Comparison of ENCODE assay signal across 23 cellular contexts in genomic region chr9:95038666-95039065, GRCh38.
A peak's percentile ranks its signal among the peaks of the same experiment; 100 is the strongest.
DNase-seq lines count a peak whose midpoint lies in the region; ATAC-seq and TF ChIP-seq lines count a peak whose summit lies in the region.
"Had no signal": no experiment of that assay in that cellular context is flagged by ENCODE, and none has a peak within 500 bp of the region (broad histone marks: within the 10 kb centered on the region; RNA-seq: fewer than 3 reads in every experiment).

No MANE protein-coding gene starts in this region.

- no peaks in the 10 kb centered on the region for H3K9me2 ChIP-seq in MM.1S (replicated peaks; ENCODE audit: insufficient read depth, low read length)

- H3K9me3 ChIP-seq in MM.1S (replicated peaks; ENCODE audit: insufficient read depth, low read length) = no peaks in the 10 kb centered on the region
- H3K9me3 ChIP-seq in smooth muscle cell (replicated peaks; ENCODE audit: low read depth) = no peaks in the 10 kb centered on the region
- H3K9me3 ChIP-seq: testis had no signal

- H3K18ac ChIP-seq in mesendoderm (ENCODE audit: low read length) = no peak overlapping the region

- H3K4me1 ChIP-seq in MM.1S (ENCODE audit: low read length) (peaks cover 14% of the 10 kb centered on the region), mesendoderm (ENCODE audit: control insufficient read depth, low read depth, low read length) (no peaks in the 10 kb centered on the region), smooth muscle cell (ENCODE audit: low read depth) (no peaks in the 10 kb centered on the region)
- H3K4me1 ChIP-seq: testis had no signal

- H3K27me3 ChIP-seq in MM.1S (replicated peaks; ENCODE audit: insufficient read depth, low read length) (no peaks in the 10 kb centered on the region), mesendoderm (ENCODE audit: insufficient read depth, low read length, poor library complexity) (no peaks in the 10 kb centered on the region), smooth muscle cell (ENCODE audit: low read depth) (no peaks in the 10 kb centered on the region)
- H3K27me3 ChIP-seq: testis had no signal

- H4K8ac ChIP-seq in mesendoderm (ENCODE audit: low read depth, low read length) = no peak overlapping the region

- H3K4ac ChIP-seq in mesendoderm (ENCODE audit: low read depth, low read length) = no peak overlapping the region

- H2AFZ ChIP-seq in MM.1S (ENCODE audit: low read length) = no peak overlapping the region
- H2AFZ ChIP-seq in smooth muscle cell (ENCODE audit: low read depth) = no peak overlapping the region

- H3K9ac ChIP-seq in MM.1S (ENCODE audit: low read length) (no peak overlapping the region), mesendoderm (ENCODE audit: low read length) (no peak overlapping the region), smooth muscle cell (ENCODE audit: low read depth) (peak overlapping the region; percentile 45)

- no peak overlapping the region for H2BK120ac ChIP-seq in mesendoderm (ENCODE audit: low read depth, low read length)

- no peak for ATAC-seq in GM18867 (IDR thresholded peaks at IDR 0.05; ENCODE audit: unreplicated experiment)

- no peak overlapping the region for H3K56ac ChIP-seq in mesendoderm (ENCODE audit: low read length)

- no peak overlapping the region for H2AK5ac ChIP-seq in mesendoderm (ENCODE audit: low read length)

- H3K79me2 ChIP-seq in MM.1S (ENCODE audit: low read length) = no peaks in the 10 kb centered on the region
- H3K79me2 ChIP-seq in mesendoderm (ENCODE audit: control insufficient read depth, insufficient read depth, low read length) = no peaks in the 10 kb centered on the region
- H3K79me2 ChIP-seq in smooth muscle cell (ENCODE audit: low read depth) = peaks cover 98% of the 10 kb centered on the region

- WGBS in mesendoderm (ENCODE audit: extremely low coverage, insufficient coverage, low lambda C conversion rate) = no CpG with 5 or more reads among the region's 9 CpGs
- WGBS in smooth muscle cell (ENCODE audit: low lambda C conversion rate) = 91% methylated on average over 9 of the region's 9 CpGs

- DNase-seq in MM.1S (no peak), mesendoderm (no peak), smooth muscle cell (lab: John Stamatoyannopoulos, UW; ENCODE audit: unreplicated experiment) (no peak), NK-92 (lab: John Stamatoyannopoulos, UW; ENCODE audit: unreplicated experiment) (no peak), superior temporal gyrus (ENCODE audit: extremely low spot score) (no peak), DMS 273 (lab: John Stamatoyannopoulos, UW; ENCODE audit: unreplicated experiment) (no peak)
- DNase-seq: activated CD4-positive, alpha-beta T cell treated with anti-CD3 and anti-CD28 coated beads, Interleukin-2, amount 50 U/mL, for 48 hours; activated CD4-positive, CD25-positive, alpha-beta regulatory T cell; activated CD8-positive, alpha-beta memory T cell treated with anti-CD3 and anti-CD28 coated beads, Interleukin-2, amount 50 U/mL, for 4 hours; activated naive CD4-positive, alpha-beta T cell treated with anti-CD3 and anti-CD28 coated beads, Interleukin-2, amount 50 U/mL, for 16 hours; caudate nucleus; dermis blood vessel endothelial cell; DMS 273 treated with DMSO at 0.1 percent for 48 hours; head of caudate nucleus; left colon; midbrain; NCI-H2081 treated with DMSO at 0.1 percent for 48 hours; NCI-H446; stimulated activated CD4-positive, alpha-beta T cell treated with anti-CD3 and anti-CD28 coated beads, Interleukin-2, amount 100 ng/mL, for 24 hours; T1000; testis had no signal

- H3F3A ChIP-seq in MM.1S (ENCODE audit: insufficient read depth, low read length) (no peaks in the 10 kb centered on the region; the same call in none of the 2 replicates), smooth muscle cell (ENCODE audit: low read depth) (peaks cover 17% of the 10 kb centered on the region)

- no peak overlapping the region for H2BK15ac ChIP-seq in mesendoderm (replicated peaks; ENCODE audit: low read depth)

- H4K20me1 ChIP-seq in MM.1S (ENCODE audit: insufficient read depth, low read length) (no peaks in the 10 kb centered on the region), smooth muscle cell (ENCODE audit: low read depth) (peaks cover 81% of the 10 kb centered on the region)

- H3K4me2 ChIP-seq in MM.1S (ENCODE audit: low read depth, low read length) = peak overlapping the region; percentile 8; the same call in 1 of the 2 replicates
- H3K4me2 ChIP-seq in mesendoderm (ENCODE audit: low read length) = no peak overlapping the region
- H3K4me2 ChIP-seq in smooth muscle cell = no peak overlapping the region

- H3K79me1 ChIP-seq in mesendoderm (ENCODE audit: low read length) = no peaks in the 10 kb centered on the region

- peak overlapping the region; percentile 73; the same call in 1 of the 2 replicates for H3K27ac ChIP-seq in MM.1S (ENCODE audit: low read length)
- peak overlapping the region; percentile 20 for H3K27ac ChIP-seq in cingulate gyrus (ENCODE audit: low read depth, low read length)
- no peak overlapping the region for H3K27ac ChIP-seq in mesendoderm (ENCODE audit: low read depth, low read length)
- peak overlapping the region; percentile 91 for H3K27ac ChIP-seq in smooth muscle cell (ENCODE audit: low read depth)
- H3K27ac ChIP-seq: testis had no signal

- H3K4me3 ChIP-seq in MM.1S (ENCODE audit: low read length) (no peak overlapping the region), mesendoderm (ENCODE audit: low read length) (no peak overlapping the region), smooth muscle cell (no peak overlapping the region)
- H3K4me3 ChIP-seq: testis had no signal

- no peak overlapping the region for H4K5ac ChIP-seq in mesendoderm (ENCODE audit: low read length)

- no peak for TF ChIP-seq CTCF in MM.1S (IDR thresholded peaks at IDR 0.05; ENCODE audit: low read length)
- no peak for TF ChIP-seq CTCF in smooth muscle cell (IDR thresholded peaks at IDR 0.05; ENCODE audit: borderline replicate concordance, insufficient read depth, poor library complexity, severe bottlenecking)

- H2BK5ac ChIP-seq in mesendoderm (ENCODE audit: low read length) = no peak overlapping the region

- H3K36me3 ChIP-seq in MM.1S (replicated peaks; ENCODE audit: insufficient read depth, low read length) = no peaks in the 10 kb centered on the region
- H3K36me3 ChIP-seq in mesendoderm (ENCODE audit: control insufficient read depth, insufficient read depth, low read length) = no peaks in the 10 kb centered on the region
- H3K36me3 ChIP-seq in smooth muscle cell (ENCODE audit: low read depth) = no peaks in the 10 kb centered on the region

- peak overlapping the region; percentile 66 for H3K23ac ChIP-seq in mesendoderm (ENCODE audit: low read length)
